Comparison of ENCODE assay signal across 18 cellular contexts in the genomic region with DNA sequence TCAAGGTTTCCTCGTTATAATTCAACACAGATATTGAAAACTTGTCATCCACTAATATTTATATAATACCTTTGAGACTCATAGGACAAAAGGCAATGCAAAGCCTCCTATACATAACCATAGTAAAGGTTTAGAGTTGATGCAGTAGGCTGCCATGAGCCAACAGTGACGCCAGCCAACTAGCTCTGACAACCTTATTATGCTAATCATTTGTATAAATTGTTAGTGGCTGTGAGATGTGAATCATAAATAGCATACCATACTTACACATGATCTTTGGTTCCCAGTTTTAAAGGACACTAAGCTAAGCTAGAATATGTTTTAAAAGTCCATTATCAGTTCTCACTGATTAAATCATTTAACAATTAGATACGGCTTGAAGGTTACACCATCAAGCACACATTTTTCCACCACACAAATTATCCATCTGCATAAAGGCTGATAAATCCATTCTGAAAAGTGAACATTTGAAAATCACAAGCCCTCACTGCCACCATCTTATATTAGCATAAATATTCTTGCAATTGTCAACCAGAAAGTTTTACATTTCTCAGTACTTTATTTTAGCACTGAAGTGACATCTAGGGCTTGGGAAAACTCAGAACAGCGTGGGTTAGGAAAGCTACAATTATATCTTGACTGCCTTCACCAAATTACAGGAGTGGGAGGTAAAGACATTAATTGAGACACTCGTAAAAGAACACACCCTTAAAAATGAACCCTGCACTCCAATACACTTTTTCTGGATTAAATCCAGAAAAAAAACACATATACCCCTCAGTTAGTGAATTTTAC. TPM values are rescaled to one million over a fixed set of nuclear protein-coding genes. Genes with fewer than 3 reads are reported as not detected.
A peak's percentile ranks its signal among the peaks of the same experiment; 100 is the strongest.
DNase-seq lines count a peak whose midpoint lies in the region; ATAC-seq and TF ChIP-seq lines count a peak whose summit lies in the region.
"Had no signal": no experiment of that assay in that cellular context is flagged by ENCODE, and none has a peak within 500 bp of the region (broad histone marks: within the 10 kb centered on the region; RNA-seq: fewer than 3 reads in every experiment).

No MANE protein-coding gene starts in this region.

- in situ Hi-C loops in GM23248 (cut with MboI): no loop called here

- CTCF ChIA-PET in CD4-positive, alpha-beta T cell (lab: Charles Lee): interaction anchor here (0.8 to 6.6 kb wide), 9 partner anchors 7 to 141 kb away, joined by 3 to 323 read pairs (median 7); partner anchors contain the start of gene STK17A
- CTCF ChIA-PET in T-cell (lab: Charles Lee): interaction anchor here (0.8 to 6.3 kb wide), 34 partner anchors 9 to 259 kb away, joined by 3 to 548 read pairs (median 8); partner anchors contain the start of genes STK17A (in 2 of the 2) and COA1 (in 1 of the 2)

- H3K27me3 ChIP-seq in CD4-positive, alpha-beta T cell (ENCODE audit: control insufficient read depth, insufficient read depth, low read length): no peaks in the 10 kb centered on the region
- H3K27me3 ChIP-seq in GM23248 (replicated peaks; ENCODE audit: insufficient read depth): no peaks in the 10 kb centered on the region
- H3K27me3 ChIP-seq: BE2C, heart right ventricle had no signal

- TF ChIP-seq CTCF in CD4-positive, alpha-beta T cell (IDR thresholded peaks at IDR 0.05): no peak

- no peaks in the 10 kb centered on the region for H3K27me3 Mint-ChIP-seq in CD4-positive, alpha-beta T cell
- H3K27me3 Mint-ChIP-seq in T-cell: no peaks in the 10 kb centered on the region
- H3K27me3 Mint-ChIP-seq: activated CD4-positive, alpha-beta T cell treated with anti-CD3 and anti-CD28 coated beads, Interleukin-2, amount 10 ng/mL, durations not matched to agents 7 days and 5 days; type B pancreatic cell had no signal

- WGBS in GM23248 (ENCODE audit: low coverage in 1 of 2, low lambda C conversion rate in 2 of 2, missing lambda C conversion rate in 2 of 2), 2 experiments: 54 to 60% methylated on average over 5 of the region's 5 CpGs

- peak overlapping the region; percentile 32 for H3K4me3 Mint-ChIP-seq in CD4-positive, alpha-beta T cell
- H3K4me3 Mint-ChIP-seq in T-cell: peak overlapping the region in 1 of 3 donors; percentile 46
- H3K4me3 Mint-ChIP-seq: activated CD4-positive, alpha-beta T cell treated with anti-CD3 and anti-CD28 coated beads, Interleukin-2, amount 10 ng/mL, durations not matched to agents 7 days and 5 days; type B pancreatic cell had no signal

- no peak overlapping the region for H3K27ac ChIP-seq in CD4-positive, alpha-beta T cell (ENCODE audit: low read depth, low read length)
- H3K27ac ChIP-seq in GM23248: peak overlapping the region; percentile 34
- H3K27ac ChIP-seq: heart right ventricle, HL-60 had no signal

- no peaks in the 10 kb centered on the region for H3K9me2 ChIP-seq in GM23248 (ENCODE audit: insufficient read depth)

- POLR2A ChIA-PET in CD4-positive, alpha-beta T cell (lab: Charles Lee): interaction anchor here (1.5 to 5.6 kb wide), 6 partner anchors 18 to 114 kb away, joined by 3 to 254 read pairs (median 15); partner anchors contain the start of gene STK17A
- POLR2A ChIA-PET in T-cell (lab: Charles Lee): interaction anchor here (1.2 to 4.9 kb wide), 5 partner anchors 49 to 117 kb away, joined by 7 to 131 read pairs (median 22); partner anchors contain the start of gene STK17A (in 2 of the 2)

- no peak for ATAC-seq in CD4-positive, alpha-beta T cell (ENCODE audit: poor library complexity)
- ATAC-seq in T-cell (replicated peaks in 1 of 4) (no peak), HG03432 (IDR thresholded peaks at IDR 0.05; ENCODE audit: unreplicated experiment) (no peak)
- ATAC-seq: heart right ventricle had no signal

- H3K36me3 ChIP-seq in GM23248 (ENCODE audit: low read depth): no peaks in the 10 kb centered on the region
- H3K36me3 ChIP-seq: BE2C, heart right ventricle had no signal

- H3K4me1 ChIP-seq in GM23248 (ENCODE audit: insufficient read depth): peaks cover 67% of the 10 kb centered on the region

- peak overlapping the region; percentile 65 for H3K9ac ChIP-seq in GM23248

- H3K4me3 ChIP-seq in GM23248: no peak overlapping the region
- H3K4me3 ChIP-seq: heart right ventricle had no signal

- 0 out of 2 replicates have a peak overlapping the region, but pooled peaks have one; percentile 3 for H2AFZ ChIP-seq in GM23248

- H3K9me3 Mint-ChIP-seq in CD4-positive, alpha-beta T cell: no peaks in the 10 kb centered on the region
- no peaks in the 10 kb centered on the region for H3K9me3 Mint-ChIP-seq in T-cell

- no peak for DNase-seq in CD4-positive, alpha-beta T cell
- DNase-seq in GM23248 (peak; percentile 63), T-cell (no peak), iris pigment epithelial cell (ENCODE audit: low read depth) (peak; percentile 57), DMS53 treated with DMSO at 0.1 percent for 48 hours (lab: John Stamatoyannopoulos, UW; ENCODE audit: unreplicated experiment) (no peak), DMS53 (lab: John Stamatoyannopoulos, UW) (no peak), NCI-H2196 treated with DMSO at 0.1 percent for 48 hours (lab: John Stamatoyannopoulos, UW; ENCODE audit: unreplicated experiment) (no peak)
- DNase-seq: activated CD4-positive, alpha-beta T cell treated with anti-CD3 and anti-CD28 coated beads, Interleukin-2, amount 10 ng/mL, durations not matched to agents 7 days and 5 days; BE2C; Calu3; effector memory CD4-positive, alpha-beta T cell; GDM1; heart right ventricle; NCI-H1436; RPMI8226 had no signal

- H3K4me1 Mint-ChIP-seq in CD4-positive, alpha-beta T cell (ENCODE audit: low read depth): peaks cover 43% of the 10 kb centered on the region
- peaks cover 39 to 40% (median 39%) of the 10 kb centered on the region in 3 donors for H3K4me1 Mint-ChIP-seq in T-cell

- H3K79me2 ChIP-seq in GM23248 (ENCODE audit: insufficient read depth): peaks cover 72% of the 10 kb centered on the region

- intact Hi-C loops in CD4-positive, alpha-beta T cell (cut with DNase I, micrococcal nuclease): loop anchor here in 1 of 2 experiments (5.0 kb wide), 1 partner anchor 71 kb away; no protein-coding TSS in a partner anchor

- H3F3A ChIP-seq in GM23248 (ENCODE audit: insufficient read depth): peaks cover 68% of the 10 kb centered on the region

- H3K9me3 ChIP-seq in CD4-positive, alpha-beta T cell (ENCODE audit: control insufficient read depth, low read length): no peaks in the 10 kb centered on the region
- H3K9me3 ChIP-seq in GM23248 (ENCODE audit: low read depth): no peaks in the 10 kb centered on the region
- H3K9me3 ChIP-seq: BE2C had no signal

- peak overlapping the region; percentile 87 for H3K4me2 ChIP-seq in GM23248 (ENCODE audit: unreplicated experiment)

- H3K27ac Mint-ChIP-seq in CD4-positive, alpha-beta T cell: peak overlapping the region; percentile 66
- peak overlapping the region; percentile 56 to 79 for H3K27ac Mint-ChIP-seq in T-cell
- H3K27ac Mint-ChIP-seq: activated CD4-positive, alpha-beta T cell treated with anti-CD3 and anti-CD28 coated beads, Interleukin-2, amount 10 ng/mL, durations not matched to agents 7 days and 5 days; type B pancreatic cell had no signal

- H4K20me1 ChIP-seq in GM23248 (ENCODE audit: insufficient read depth): no peaks in the 10 kb centered on the region

- no peaks in the 10 kb centered on the region for H3K36me3 Mint-ChIP-seq in CD4-positive, alpha-beta T cell (ENCODE audit: low read depth)
- peaks cover 2% of the 10 kb centered on the region for H3K36me3 Mint-ChIP-seq in T-cell

RNA-seq across cellular contexts. Expression of gene COA1, which starts 30.7 kb away (rescaled TPM):
- total RNA-seq in CD4-positive, alpha-beta T cell: 10 to 100 TPM; 78.9 to 80.7 TPM
- total RNA-seq in GM23248 (2014; rRNA removed; shearing (Covaris generic)): 26.1 and 53.4 TPM in 2 replicates
- 54.3 and 59.5 TPM in 2 replicates for polyA plus RNA-seq in GM23248 (2016; fragmentation: Nextera tagmentation; extraction: Ambion mirVana)
- total RNA-seq in T-cell: 10 to 100 TPM; 49.6 to 92.1 (median 67.8) TPM

RNA-seq across cellular contexts. Expression of gene BLVRA, which starts 59.8 kb away (rescaled TPM):
- 10 to 100 TPM; 15.7 TPM for total RNA-seq in CD4-positive, alpha-beta T cell
- 12.8 and 14.7 TPM in 2 replicates for total RNA-seq in GM23248 (2014; rRNA removed; shearing (Covaris generic))
- 47.0 and 52.6 TPM in 2 replicates for polyA plus RNA-seq in GM23248 (2016; fragmentation: Nextera tagmentation; extraction: Ambion mirVana)
- 10 to 100 TPM; 14.1 to 21.3 (median 17.3) TPM for total RNA-seq in T-cell

Comparison
In these comparisons a context has a peak if more than half of its experiments do, and no peak if none do; other contexts are left out.
1. DNase-seq: peak in GM23248 (single experiment) and iris pigment epithelial cell (single experiment); none in CD4-positive, alpha-beta T cell (0 of 10), T-cell (0 of 34), DMS53 treated with DMSO at 0.1 percent for 48 hours (single experiment), DMS53 (single experiment) and NCI-H2196 treated with DMSO at 0.1 percent for 48 hours (single experiment).